Comparison of ENCODE assay signal across 1 cellular context in the genomic region with DNA sequence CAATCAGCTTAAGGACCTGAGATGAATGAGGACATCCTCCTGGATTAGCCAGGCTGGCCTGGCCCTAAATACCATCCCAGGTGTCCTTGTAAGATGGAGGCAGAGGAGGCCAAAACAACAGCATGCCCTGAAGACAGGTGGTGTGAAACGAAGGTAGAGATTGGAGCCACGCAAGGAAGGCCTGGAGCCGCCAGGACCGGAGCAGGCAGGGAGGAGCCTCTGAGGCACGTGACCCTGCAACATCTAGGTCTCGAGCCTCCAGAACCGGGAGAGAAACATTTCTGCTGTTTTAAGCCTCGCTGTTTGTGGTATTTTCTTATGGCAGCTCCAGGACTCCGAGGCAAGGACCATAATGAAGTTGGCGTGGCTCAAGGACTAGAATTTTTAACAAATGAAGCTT.
TF ChIP-seq lines count a peak whose summit lies in the region.

No MANE protein-coding gene starts in this region.

TF ChIP-seq in HepG2, 621 proteins besides CTCF, POLR2A, EP300 and RAD21:
- TF ChIP-seq TFDP2 (CRISPR knock-in tag; IDR thresholded peaks at IDR 0.05) (no peak), ZNF780A (CRISPR knock-in tag; IDR thresholded peaks at IDR 0.05) (no peak), NR2F6 (IDR thresholded peaks at IDR 0.05) (no peak), NR2F6 (CRISPR knock-in tag; IDR thresholded peaks at IDR 0.05) (no peak), MXD1 (CRISPR knock-in tag; IDR thresholded peaks at IDR 0.05) (no peak), STAT6 (CRISPR knock-in tag; IDR thresholded peaks at IDR 0.05; ENCODE audit: borderline replicate concordance) (no peak)
TF ChIP-seq in HepG2: peak in this region for 0.
